In the genomic region with DNA sequence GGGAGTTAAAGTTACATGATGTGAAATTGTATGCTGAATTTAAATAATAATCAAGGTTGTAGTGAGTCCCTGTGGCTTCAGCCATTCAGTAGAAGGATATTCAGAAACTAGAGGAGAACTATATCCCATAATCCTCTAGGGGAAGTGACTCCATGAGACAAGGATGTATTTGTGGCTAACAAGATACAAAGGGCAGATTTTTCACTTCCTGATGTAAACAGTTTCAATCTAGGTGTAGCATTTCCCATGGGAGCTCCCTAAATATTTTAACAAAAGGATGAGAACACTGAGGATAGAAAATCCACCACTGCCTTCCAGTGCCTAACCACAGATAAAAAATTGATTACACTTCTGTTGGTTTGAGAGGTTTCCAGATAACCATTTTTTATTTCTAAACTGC, we compare ENCODE assay signal across 18 cellular contexts.
"Had no signal": no experiment of that assay in that cellular context is flagged by ENCODE, and none has a peak within 500 bp of the region (broad histone marks: within the 10 kb centered on the region; RNA-seq: fewer than 3 reads in every experiment).

No MANE protein-coding gene starts in this region.

- H3K27me3 ChIP-seq: heart right ventricle, upper lobe of left lung had no signal

- H3K27ac ChIP-seq: epithelial cell of prostate, heart right ventricle, thoracic aorta, upper lobe of left lung, VCaP had no signal

- H3K4me3 ChIP-seq: heart right ventricle, thoracic aorta, upper lobe of left lung had no signal

- DNase-seq: activated CD4-positive, alpha-beta memory T cell treated with anti-CD3 and anti-CD28 coated beads, Interleukin-2, amount 10 ng/mL, durations not matched to agents 7 days and 5 days; activated CD4-positive, alpha-beta T cell treated with anti-CD3 and anti-CD28 coated beads, Interleukin-2, amount 10 ng/mL, durations not matched to agents 24 days and 14 days; activated effector memory CD4-positive, alpha-beta T cell treated with Interleukin-2 at 50 U/mL for 16 hours; activated naive CD4-positive, alpha-beta T cell treated with anti-CD3 and anti-CD28 coated beads for 36 hours; activated naive CD8-positive, alpha-beta T cell treated with anti-CD3 and anti-CD28 coated beads, Interleukin-2, amount 10 ng/mL, durations not matched to agents 7 days and 5 days; activated T-cell treated with anti-CD3 and anti-CD28 coated beads, Interleukin-2, amount 50 U/mL, for 72 hours; amniotic stem cell; cerebellar nuclear complex; cortex of kidney; foreskin fibroblast; heart right ventricle; naive thymus-derived CD4-positive, alpha-beta T cell; stimulated activated CD4-positive, alpha-beta T cell treated with anti-CD3 and anti-CD28 coated beads, Interleukin-4, amount 100 ng/mL, for 24 hours; stimulated activated naive CD4-positive, alpha-beta T cell treated with Interleukin-2 at 50 U/mL for 16 hours; upper lobe of left lung had no signal

- H3K4me1 ChIP-seq: heart right ventricle, upper lobe of left lung had no signal

- H3K9me3 ChIP-seq: thoracic aorta, upper lobe of left lung had no signal

- H3K36me3 ChIP-seq: heart right ventricle, thoracic aorta, upper lobe of left lung had no signal
